In genomic region chr19:1823020-1823419, GRCh38 we compare ENCODE assay signal across 24 cellular contexts. TPM values are rescaled to one million over a fixed set of nuclear protein-coding genes. Genes with fewer than 3 reads are reported as not detected.
A peak's percentile ranks its signal among the peaks of the same experiment; 100 is the strongest.
DNase-seq lines count a peak whose midpoint lies in the region; TF ChIP-seq lines count a peak whose summit lies in the region.
"Had no signal": no experiment of that assay in that cellular context is flagged by ENCODE, and none has a peak within 500 bp of the region (broad histone marks: within the 10 kb centered on the region; RNA-seq: fewer than 3 reads in every experiment).

No MANE protein-coding gene starts in this region.

- H3K27me3 ChIP-seq in BLaER1 (no peaks in the 10 kb centered on the region), osteoblast (ENCODE audit: insufficient read depth, low read length) (no peaks in the 10 kb centered on the region), vagina (no peaks in the 10 kb centered on the region)

- H3K4me2 ChIP-seq in BLaER1 (no peak overlapping the region), osteoblast (ENCODE audit: insufficient read depth, low read length) (no peak overlapping the region)
- H3K4me2 ChIP-seq: A549 had no signal

- CTCF ChIA-PET in RWPE1 (lab: Yijun Ruan, JAX) = interaction anchor here (0.6 to 1.0 kb wide), 5 partner anchors 11 to 151 kb away, joined by 3 to 5 read pairs (median 4); no protein-coding TSS in a partner anchor

- TF ChIP-seq CTCF in RWPE1 (conservative IDR thresholded peaks at IDR 0.05; ENCODE audit: low read depth) (no peak), osteoblast (IDR thresholded peaks at IDR 0.05; ENCODE audit: extremely low read depth, low read depth, low read length) (no peak), chondrocyte (IDR thresholded peaks at IDR 0.05) (no peak), vagina (IDR thresholded peaks at IDR 0.05) (no peak)

- H3K9ac ChIP-seq in BLaER1 = 0 out of 2 replicates have a peak overlapping the region, but pooled peaks have one; percentile 19

- peaks cover 10% of the 10 kb centered on the region for H3K36me3 Mint-ChIP-seq in chondrocyte (ENCODE audit: low read depth)

- H3K27ac ChIP-seq in BLaER1 (no peak overlapping the region), RWPE1 (peak overlapping the region; percentile 29; the same call in 1 of the 2 replicates), osteoblast (ENCODE audit: low read depth, low read length) (no peak overlapping the region), vagina (no peak overlapping the region)
- H3K27ac ChIP-seq: 22Rv1, A549 had no signal

- POLR2A ChIA-PET in RWPE1 (lab: Yijun Ruan, JAX; ENCODE audit: low non-redundant PET) = no interaction called here

- TF ChIP-seq POLR2A in vagina (IDR thresholded peaks at IDR 0.05) = no peak

- no peak overlapping the region for H2AFZ ChIP-seq in osteoblast (ENCODE audit: low read length)

- no peaks in the 10 kb centered on the region for H3K9me3 ChIP-seq in BLaER1
- no peaks in the 10 kb centered on the region for H3K9me3 ChIP-seq in osteoblast (ENCODE audit: low read depth, low read length)
- H3K9me3 ChIP-seq in vagina = no peaks in the 10 kb centered on the region
- H3K9me3 ChIP-seq: A549 had no signal

- no peak overlapping the region for H3K27ac Mint-ChIP-seq in chondrocyte (ENCODE audit: unreplicated experiment)
- H3K27ac Mint-ChIP-seq: B cell; CD14-positive monocyte; CD4-positive, alpha-beta memory T cell; CD4-positive, CD25-positive, alpha-beta regulatory T cell; CD8-positive, alpha-beta memory T cell had no signal

- H4K20me1 ChIP-seq in BLaER1 (peaks cover 97% of the 10 kb centered on the region), osteoblast (ENCODE audit: insufficient read depth, low read length) (peaks cover 22% of the 10 kb centered on the region)

- H3K4me3 ChIP-seq in BLaER1 (no peak overlapping the region), osteoblast (ENCODE audit: insufficient read depth, low read length) (no peak overlapping the region), vagina (no peak overlapping the region)
- H3K4me3 ChIP-seq: A549, GM12878 had no signal

- no peak overlapping the region for H3K4me3 Mint-ChIP-seq in chondrocyte (ENCODE audit: unreplicated experiment)
- H3K4me3 Mint-ChIP-seq: B cell; CD14-positive monocyte; CD4-positive, alpha-beta memory T cell; CD8-positive, alpha-beta memory T cell had no signal

- peaks cover 31% of the 10 kb centered on the region for H3K4me1 ChIP-seq in BLaER1
- no peaks in the 10 kb centered on the region for H3K4me1 ChIP-seq in osteoblast (ENCODE audit: insufficient read depth, low read length)
- peaks cover 9% of the 10 kb centered on the region for H3K4me1 ChIP-seq in vagina

- peaks cover 95% of the 10 kb centered on the region for H3K36me3 ChIP-seq in BLaER1
- H3K36me3 ChIP-seq in osteoblast (ENCODE audit: insufficient read depth, low read length) = peaks cover 17% of the 10 kb centered on the region
- H3K36me3 ChIP-seq in vagina = peaks cover 0 to 72% of the 10 kb centered on the region in 2 donors

- DNase-seq in RWPE1 (ENCODE audit: low spot score) (no peak), osteoblast (ENCODE audit: insufficient read length, low spot score, missing footprints) (peak; percentile 92), chondrocyte (ENCODE audit: low spot score) (no peak), vagina (ENCODE audit: extremely low spot score in 2 of 2) (no peak), GM19238 (ENCODE audit: insufficient read length, low spot score) (no peak)
- DNase-seq: AML-193; C1 segment of cervical spinal cord; CD4-positive, alpha-beta memory T cell; CD4-positive, CD25-positive, alpha-beta regulatory T cell; CD8-positive, alpha-beta memory T cell; COR-L47; DMS 273 treated with DMSO at 0.1 percent for 48 hours; DMS153; DMS53; DMS79; DND-41; EL; GDM1 had no signal

- H3K9me3 Mint-ChIP-seq in chondrocyte (ENCODE audit: low read depth) = no peaks in the 10 kb centered on the region
- H3K9me3 Mint-ChIP-seq: CD14-positive monocyte; CD4-positive, alpha-beta memory T cell; CD4-positive, CD25-positive, alpha-beta regulatory T cell; CD8-positive, alpha-beta memory T cell had no signal

- H3K27me3 Mint-ChIP-seq in chondrocyte (ENCODE audit: low read depth) = no peaks in the 10 kb centered on the region
- H3K27me3 Mint-ChIP-seq: B cell; CD4-positive, alpha-beta memory T cell; CD4-positive, CD25-positive, alpha-beta regulatory T cell; CD8-positive, alpha-beta memory T cell had no signal

- peaks cover 5% of the 10 kb centered on the region for H3K4me1 Mint-ChIP-seq in chondrocyte (ENCODE audit: low read depth)
- H3K4me1 Mint-ChIP-seq: CD14-positive monocyte had no signal

- H3K79me2 ChIP-seq in osteoblast (ENCODE audit: insufficient read depth, low read length) = peaks cover 10% of the 10 kb centered on the region

- intact Hi-C loops in vagina (cut with DNase I) = no loop called here

RNA-seq across cellular contexts. Expression of gene ATP8B3, which starts 10.9 kb away (rescaled TPM):
- total RNA-seq in osteoblast (0.59 and 0.72 TPM in 2 replicates), chondrocyte (1.9 to 6.0 TPM (median 5.7 TPM) in 3 replicates), vagina (3.2 TPM)

RNA-seq across cellular contexts. Expression of gene REXO1, which starts 25.3 kb away (rescaled TPM):
- total RNA-seq in osteoblast = 8.5 and 9.4 TPM in 2 replicates
- total RNA-seq in chondrocyte = 22.2 to 24.9 TPM (median 24.9 TPM) in 3 replicates
- total RNA-seq in vagina = 19.9 TPM

RNA-seq across cellular contexts. Expression of gene KLF16, which starts 40.4 kb away (rescaled TPM):
- total RNA-seq in osteoblast = 6.9 and 11.5 TPM in 2 replicates
- 25.0 to 38.9 TPM (median 38.9 TPM) in 3 replicates for total RNA-seq in chondrocyte
- 7.6 TPM for total RNA-seq in vagina
